ENCODE assay signal across 21 cellular contexts in genomic region chr1:107132780-107133179, GRCh38.
DNase-seq lines count a peak whose midpoint lies in the region; ATAC-seq and TF ChIP-seq lines count a peak whose summit lies in the region.
"Had no signal": no experiment of that assay in that cellular context is flagged by ENCODE, and none has a peak within 500 bp of the region (broad histone marks: within the 10 kb centered on the region; RNA-seq: fewer than 3 reads in every experiment).

No MANE protein-coding gene starts in this region.

- H3K4me3 ChIP-seq in GM12864 (ENCODE audit: low read depth, low read length) = no peak overlapping the region
- H3K4me3 ChIP-seq: esophagus squamous epithelium, heart left ventricle had no signal

- DNase-seq in GM12864 (ENCODE audit: low read depth) = peak; percentile 21
- DNase-seq in RPMI8226 = no peak
- no peak for DNase-seq in activated CD4-positive, alpha-beta T cell treated with anti-CD3 and anti-CD28 coated beads, Interleukin-2, amount 50 U/mL, for 48 hours
- no peak for DNase-seq in NCI-H146 treated with DMSO at 0.1 percent for 48 hours (lab: John Stamatoyannopoulos, UW; ENCODE audit: unreplicated experiment)
- DNase-seq: ACHN; activated CD4-positive, alpha-beta T cell treated with anti-CD3 and anti-CD28 coated beads, Interleukin-2, amount 10 ng/mL, durations not matched to agents 7 days and 5 days; activated naive CD4-positive, alpha-beta T cell treated with anti-CD3 and anti-CD28 coated beads, Interleukin-2, amount 50 U/mL, for 16 hours; activated T-cell treated with anti-CD3 and anti-CD28 coated beads, Interleukin-2, amount 50 U/mL, for 1 hour; CD8-positive, alpha-beta T cell; DND-41; esophagus squamous epithelium; H7; heart left ventricle; mesendoderm; NCI-H1105; NCI-H2171; NCI-H774 had no signal

- TF ChIP-seq CTCF in GM12864 (IDR thresholded peaks at IDR 0.05; ENCODE audit: low read depth, low read length, missing control alignments) = no peak

- ATAC-seq in GM19351 (IDR thresholded peaks at IDR 0.05; ENCODE audit: unreplicated experiment) (peak; percentile 80), HG02623 (IDR thresholded peaks at IDR 0.05; ENCODE audit: unreplicated experiment) (peak; percentile 73), HG03520 (IDR thresholded peaks at IDR 0.05; ENCODE audit: unreplicated experiment) (peak; percentile 58), GM21423 (IDR thresholded peaks at IDR 0.05; ENCODE audit: unreplicated experiment) (no peak)
- ATAC-seq: CD8-positive, alpha-beta T cell; heart left ventricle had no signal
